ENCODE assay signal across 1 cellular context in the genomic region with DNA sequence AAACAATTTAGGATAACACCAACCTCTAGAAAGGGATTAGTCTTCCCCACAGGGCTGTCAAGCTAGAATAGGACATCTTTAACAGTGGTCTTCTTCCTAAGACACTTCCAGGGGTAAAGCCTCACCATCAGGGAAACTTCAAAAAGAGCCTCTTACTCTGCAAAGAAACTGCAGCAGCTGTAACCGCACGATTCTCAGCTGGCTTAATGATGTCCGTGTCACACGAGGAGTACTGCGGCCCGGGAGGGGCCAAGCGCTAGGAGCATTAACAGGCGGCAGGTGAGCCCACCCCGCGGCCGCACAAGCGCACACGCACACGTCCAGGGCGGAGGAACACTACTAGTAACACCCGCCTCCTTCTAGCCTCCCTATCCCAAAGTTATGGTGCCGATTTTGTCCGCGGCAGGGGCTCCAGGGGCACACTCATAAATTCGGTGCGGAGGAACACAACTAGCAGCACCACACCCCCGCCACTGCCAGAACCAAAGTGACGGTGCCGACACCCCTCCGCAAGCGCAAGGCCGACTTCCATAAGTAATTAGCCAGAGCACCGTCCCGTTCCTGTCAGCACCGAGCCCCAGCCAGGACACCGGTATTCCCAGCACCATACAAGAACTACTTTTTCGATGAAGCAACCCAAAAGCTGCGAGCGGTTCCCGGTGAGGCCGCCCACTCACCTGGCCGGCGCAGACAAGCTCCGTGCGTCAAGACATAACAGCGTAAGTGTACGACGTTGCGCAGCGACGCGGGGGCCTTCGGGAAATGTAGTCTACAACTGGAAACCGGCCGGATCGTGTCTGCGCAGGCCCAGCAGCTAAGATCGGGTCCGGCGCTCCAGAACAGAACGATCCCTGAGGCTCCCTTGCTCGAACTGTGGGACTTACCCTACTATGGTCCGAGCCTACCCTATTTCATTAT.
TF ChIP-seq lines count a peak whose summit lies in the region.

A gene (plus strand): TSS at position 813 of the 918 bp plus-strand sequence. CDS start 3,572 bp downstream, outside the sequence.
A gene (minus strand): TSS at position 729 of the 918 bp plus-strand sequence. CDS start 8,116 bp downstream, outside the sequence.

TF ChIP-seq in HepG2, 621 proteins besides CTCF, POLR2A, EP300 and RAD21 (continued from another document and continues in another):
- TF ChIP-seq, protein P1, sequence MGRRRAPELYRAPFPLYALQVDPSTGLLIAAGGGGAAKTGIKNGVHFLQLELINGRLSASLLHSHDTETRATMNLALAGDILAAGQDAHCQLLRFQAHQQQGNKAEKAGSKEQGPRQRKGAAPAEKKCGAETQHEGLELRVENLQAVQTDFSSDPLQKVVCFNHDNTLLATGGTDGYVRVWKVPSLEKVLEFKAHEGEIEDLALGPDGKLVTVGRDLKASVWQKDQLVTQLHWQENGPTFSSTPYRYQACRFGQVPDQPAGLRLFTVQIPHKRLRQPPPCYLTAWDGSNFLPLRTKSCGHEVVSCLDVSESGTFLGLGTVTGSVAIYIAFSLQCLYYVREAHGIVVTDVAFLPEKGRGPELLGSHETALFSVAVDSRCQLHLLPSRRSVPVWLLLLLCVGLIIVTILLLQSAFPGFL (CRISPR knock-in tag; IDR thresholded peaks at IDR 0.05) = no peak
- TF ChIP-seq ZNF615 (CRISPR knock-in tag; IDR thresholded peaks at IDR 0.05; ENCODE audit: borderline replicate concordance) (no peak), BCL6 (CRISPR knock-in tag; IDR thresholded peaks at IDR 0.05) (0 out of 2 replicates have a peak, but pooled peaks have one; percentile 16), FOSL1 (CRISPR knock-in tag; IDR thresholded peaks at IDR 0.05; ENCODE audit: borderline replicate concordance) (no peak), ZBTB7B (CRISPR knock-in tag; IDR thresholded peaks at IDR 0.05) (no peak), ZNF780A (CRISPR knock-in tag; IDR thresholded peaks at IDR 0.05) (no peak), ZNF598 (CRISPR knock-in tag; IDR thresholded peaks at IDR 0.05; ENCODE audit: borderline replicate concordance) (no peak), CHD2 (IDR thresholded peaks at IDR 0.05; ENCODE audit: low read depth, low read length) (peak; percentile 51), RXRB (CRISPR knock-in tag; IDR thresholded peaks at IDR 0.05; ENCODE audit: borderline replicate concordance) (peak; percentile 13; the same call in 1 of the 2 replicates), HOXD1 (CRISPR knock-in tag; IDR thresholded peaks at IDR 0.05) (no peak), HDAC6 (IDR thresholded peaks at IDR 0.05; ENCODE audit: low read depth, low read length) (no peak), ZNF230 (CRISPR knock-in tag; IDR thresholded peaks at IDR 0.05) (peak; percentile 70), DNMT1 (CRISPR knock-in tag; IDR thresholded peaks at IDR 0.05) (no peak), KDM2A (CRISPR knock-in tag; IDR thresholded peaks at IDR 0.05; ENCODE audit: borderline replicate concordance, low read depth) (peak; percentile 86; the same call in 1 of the 2 replicates), ZNF350 (CRISPR knock-in tag; IDR thresholded peaks at IDR 0.05; ENCODE audit: borderline replicate concordance, low read depth) (peak; percentile 75; the same call in 1 of the 2 replicates), ZNF790 (CRISPR knock-in tag; IDR thresholded peaks at IDR 0.05; ENCODE audit: borderline replicate concordance) (no peak), MIER2 (CRISPR knock-in tag; IDR thresholded peaks at IDR 0.05) (no peak), RBFOX2 (IDR thresholded peaks at IDR 0.05; ENCODE audit: low read depth, low read length) (peak; percentile 57), AKAP8 (CRISPR knock-in tag; IDR thresholded peaks at IDR 0.05) (no peak), MAFG (CRISPR knock-in tag; IDR thresholded peaks at IDR 0.05) (no peak), ZNF839 (CRISPR knock-in tag; IDR thresholded peaks at IDR 0.05; ENCODE audit: borderline replicate concordance) (no peak), KAT7 (CRISPR knock-in tag; IDR thresholded peaks at IDR 0.05; ENCODE audit: borderline replicate concordance) (no peak), KLF11 (CRISPR knock-in tag; IDR thresholded peaks at IDR 0.05) (no peak), MED1 (CRISPR knock-in tag; IDR thresholded peaks at IDR 0.05) (peak; percentile 13; the same call in 1 of the 2 replicates), HNRNPH1 (optimal IDR thresholded peaks at IDR 0.05; ENCODE audit: low read depth, low read length) (no peak), NFATC3 (CRISPR knock-in tag; IDR thresholded peaks at IDR 0.05) (no peak), MAFF (IDR thresholded peaks at IDR 0.05; ENCODE audit: low read depth, low read length) (no peak), CENPX (CRISPR knock-in tag; IDR thresholded peaks at IDR 0.05) (no peak), ZNF333 (CRISPR knock-in tag; IDR thresholded peaks at IDR 0.05; ENCODE audit: borderline replicate concordance) (no peak), ZNF749 (CRISPR knock-in tag; IDR thresholded peaks at IDR 0.05; ENCODE audit: borderline replicate concordance) (no peak)
- TF ChIP-seq, protein P2, sequence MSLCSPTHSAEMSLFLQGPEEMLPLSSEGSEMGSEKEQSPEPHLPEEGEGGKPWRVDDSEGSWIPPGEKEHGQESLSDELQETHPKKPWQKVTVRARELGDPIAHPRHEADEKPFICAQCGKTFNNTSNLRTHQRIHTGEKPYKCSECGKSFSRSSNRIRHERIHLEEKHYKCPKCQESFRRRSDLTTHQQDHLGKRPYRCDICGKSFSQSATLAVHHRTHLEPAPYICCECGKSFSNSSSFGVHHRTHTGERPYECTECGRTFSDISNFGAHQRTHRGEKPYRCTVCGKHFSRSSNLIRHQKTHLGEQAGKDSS (CRISPR knock-in tag; IDR thresholded peaks at IDR 0.05; ENCODE audit: borderline replicate concordance, low read depth) = no peak
- TF ChIP-seq, protein P3, sequence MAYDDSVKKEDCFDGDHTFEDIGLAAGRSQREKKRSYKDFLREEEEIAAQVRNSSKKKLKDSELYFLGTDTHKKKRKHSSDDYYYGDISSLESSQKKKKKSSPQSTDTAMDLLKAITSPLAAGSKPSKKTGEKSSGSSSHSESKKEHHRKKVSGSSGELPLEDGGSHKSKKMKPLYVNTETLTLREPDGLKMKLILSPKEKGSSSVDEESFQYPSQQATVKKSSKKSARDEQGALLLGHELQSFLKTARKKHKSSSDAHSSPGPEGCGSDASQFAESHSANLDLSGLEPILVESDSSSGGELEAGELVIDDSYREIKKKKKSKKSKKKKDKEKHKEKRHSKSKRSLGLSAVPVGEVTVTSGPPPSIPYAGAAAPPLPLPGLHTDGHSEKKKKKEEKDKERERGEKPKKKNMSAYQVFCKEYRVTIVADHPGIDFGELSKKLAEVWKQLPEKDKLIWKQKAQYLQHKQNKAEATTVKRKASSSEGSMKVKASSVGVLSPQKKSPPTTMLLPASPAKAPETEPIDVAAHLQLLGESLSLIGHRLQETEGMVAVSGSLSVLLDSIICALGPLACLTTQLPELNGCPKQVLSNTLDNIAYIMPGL (CRISPR knock-in tag; IDR thresholded peaks at IDR 0.05; ENCODE audit: borderline replicate concordance in 1 of 2, low read depth in 1 of 2) = peak; percentile 62 to 75; a peak in 3 of 4 replicates
- TF ChIP-seq, protein P4, sequence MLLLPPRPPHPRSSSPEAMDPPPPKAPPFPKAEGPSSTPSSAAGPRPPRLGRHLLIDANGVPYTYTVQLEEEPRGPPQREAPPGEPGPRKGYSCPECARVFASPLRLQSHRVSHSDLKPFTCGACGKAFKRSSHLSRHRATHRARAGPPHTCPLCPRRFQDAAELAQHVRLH (CRISPR knock-in tag; IDR thresholded peaks at IDR 0.05; ENCODE audit: borderline replicate concordance, low read depth) = no peak
- TF ChIP-seq, protein P5, sequence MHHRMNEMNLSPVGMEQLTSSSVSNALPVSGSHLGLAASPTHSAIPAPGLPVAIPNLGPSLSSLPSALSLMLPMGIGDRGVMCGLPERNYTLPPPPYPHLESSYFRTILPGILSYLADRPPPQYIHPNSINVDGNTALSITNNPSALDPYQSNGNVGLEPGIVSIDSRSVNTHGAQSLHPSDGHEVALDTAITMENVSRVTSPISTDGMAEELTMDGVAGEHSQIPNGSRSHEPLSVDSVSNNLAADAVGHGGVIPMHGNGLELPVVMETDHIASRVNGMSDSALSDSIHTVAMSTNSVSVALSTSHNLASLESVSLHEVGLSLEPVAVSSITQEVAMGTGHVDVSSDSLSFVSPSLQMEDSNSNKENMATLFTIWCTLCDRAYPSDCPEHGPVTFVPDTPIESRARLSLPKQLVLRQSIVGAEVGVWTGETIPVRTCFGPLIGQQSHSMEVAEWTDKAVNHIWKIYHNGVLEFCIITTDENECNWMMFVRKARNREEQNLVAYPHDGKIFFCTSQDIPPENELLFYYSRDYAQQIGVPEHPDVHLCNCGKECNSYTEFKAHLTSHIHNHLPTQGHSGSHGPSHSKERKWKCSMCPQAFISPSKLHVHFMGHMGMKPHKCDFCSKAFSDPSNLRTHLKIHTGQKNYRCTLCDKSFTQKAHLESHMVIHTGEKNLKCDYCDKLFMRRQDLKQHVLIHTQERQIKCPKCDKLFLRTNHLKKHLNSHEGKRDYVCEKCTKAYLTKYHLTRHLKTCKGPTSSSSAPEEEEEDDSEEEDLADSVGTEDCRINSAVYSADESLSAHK (CRISPR knock-in tag; IDR thresholded peaks at IDR 0.05; ENCODE audit: borderline replicate concordance) = no peak
- TF ChIP-seq, protein P6, sequence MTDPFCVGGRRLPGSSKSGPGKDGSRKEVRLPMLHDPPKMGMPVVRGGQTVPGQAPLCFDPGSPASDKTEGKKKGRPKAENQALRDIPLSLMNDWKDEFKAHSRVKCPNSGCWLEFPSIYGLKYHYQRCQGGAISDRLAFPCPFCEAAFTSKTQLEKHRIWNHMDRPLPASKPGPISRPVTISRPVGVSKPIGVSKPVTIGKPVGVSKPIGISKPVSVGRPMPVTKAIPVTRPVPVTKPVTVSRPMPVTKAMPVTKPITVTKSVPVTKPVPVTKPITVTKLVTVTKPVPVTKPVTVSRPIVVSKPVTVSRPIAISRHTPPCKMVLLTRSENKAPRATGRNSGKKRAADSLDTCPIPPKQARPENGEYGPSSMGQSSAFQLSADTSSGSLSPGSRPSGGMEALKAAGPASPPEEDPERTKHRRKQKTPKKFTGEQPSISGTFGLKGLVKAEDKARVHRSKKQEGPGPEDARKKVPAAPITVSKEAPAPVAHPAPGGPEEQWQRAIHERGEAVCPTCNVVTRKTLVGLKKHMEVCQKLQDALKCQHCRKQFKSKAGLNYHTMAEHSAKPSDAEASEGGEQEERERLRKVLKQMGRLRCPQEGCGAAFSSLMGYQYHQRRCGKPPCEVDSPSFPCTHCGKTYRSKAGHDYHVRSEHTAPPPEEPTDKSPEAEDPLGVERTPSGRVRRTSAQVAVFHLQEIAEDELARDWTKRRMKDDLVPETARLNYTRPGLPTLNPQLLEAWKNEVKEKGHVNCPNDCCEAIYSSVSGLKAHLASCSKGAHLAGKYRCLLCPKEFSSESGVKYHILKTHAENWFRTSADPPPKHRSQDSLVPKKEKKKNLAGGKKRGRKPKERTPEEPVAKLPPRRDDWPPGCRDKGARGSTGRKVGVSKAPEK (CRISPR knock-in tag; IDR thresholded peaks at IDR 0.05; ENCODE audit: borderline replicate concordance) = no peak
- TF ChIP-seq, protein P7, sequence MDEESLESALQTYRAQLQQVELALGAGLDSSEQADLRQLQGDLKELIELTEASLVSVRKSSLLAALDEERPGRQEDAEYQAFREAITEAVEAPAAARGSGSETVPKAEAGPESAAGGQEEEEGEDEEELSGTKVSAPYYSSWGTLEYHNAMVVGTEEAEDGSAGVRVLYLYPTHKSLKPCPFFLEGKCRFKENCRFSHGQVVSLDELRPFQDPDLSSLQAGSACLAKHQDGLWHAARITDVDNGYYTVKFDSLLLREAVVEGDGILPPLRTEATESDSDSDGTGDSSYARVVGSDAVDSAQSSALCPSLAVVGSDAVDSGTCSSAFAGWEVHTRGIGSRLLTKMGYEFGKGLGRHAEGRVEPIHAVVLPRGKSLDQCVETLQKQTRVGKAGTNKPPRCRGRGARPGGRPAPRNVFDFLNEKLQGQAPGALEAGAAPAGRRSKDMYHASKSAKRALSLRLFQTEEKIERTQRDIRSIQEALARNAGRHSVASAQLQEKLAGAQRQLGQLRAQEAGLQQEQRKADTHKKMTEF (CRISPR knock-in tag; IDR thresholded peaks at IDR 0.05) = peak; percentile 59; the same call in 1 of the 2 replicates
- TF ChIP-seq, protein P8, sequence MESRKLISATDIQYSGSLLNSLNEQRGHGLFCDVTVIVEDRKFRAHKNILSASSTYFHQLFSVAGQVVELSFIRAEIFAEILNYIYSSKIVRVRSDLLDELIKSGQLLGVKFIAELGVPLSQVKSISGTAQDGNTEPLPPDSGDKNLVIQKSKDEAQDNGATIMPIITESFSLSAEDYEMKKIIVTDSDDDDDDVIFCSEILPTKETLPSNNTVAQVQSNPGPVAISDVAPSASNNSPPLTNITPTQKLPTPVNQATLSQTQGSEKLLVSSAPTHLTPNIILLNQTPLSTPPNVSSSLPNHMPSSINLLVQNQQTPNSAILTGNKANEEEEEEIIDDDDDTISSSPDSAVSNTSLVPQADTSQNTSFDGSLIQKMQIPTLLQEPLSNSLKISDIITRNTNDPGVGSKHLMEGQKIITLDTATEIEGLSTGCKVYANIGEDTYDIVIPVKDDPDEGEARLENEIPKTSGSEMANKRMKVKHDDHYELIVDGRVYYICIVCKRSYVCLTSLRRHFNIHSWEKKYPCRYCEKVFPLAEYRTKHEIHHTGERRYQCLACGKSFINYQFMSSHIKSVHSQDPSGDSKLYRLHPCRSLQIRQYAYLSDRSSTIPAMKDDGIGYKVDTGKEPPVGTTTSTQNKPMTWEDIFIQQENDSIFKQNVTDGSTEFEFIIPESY (CRISPR knock-in tag; IDR thresholded peaks at IDR 0.05) = peak; percentile 33; the same call in 1 of the 2 replicates
- TF ChIP-seq, protein P9, sequence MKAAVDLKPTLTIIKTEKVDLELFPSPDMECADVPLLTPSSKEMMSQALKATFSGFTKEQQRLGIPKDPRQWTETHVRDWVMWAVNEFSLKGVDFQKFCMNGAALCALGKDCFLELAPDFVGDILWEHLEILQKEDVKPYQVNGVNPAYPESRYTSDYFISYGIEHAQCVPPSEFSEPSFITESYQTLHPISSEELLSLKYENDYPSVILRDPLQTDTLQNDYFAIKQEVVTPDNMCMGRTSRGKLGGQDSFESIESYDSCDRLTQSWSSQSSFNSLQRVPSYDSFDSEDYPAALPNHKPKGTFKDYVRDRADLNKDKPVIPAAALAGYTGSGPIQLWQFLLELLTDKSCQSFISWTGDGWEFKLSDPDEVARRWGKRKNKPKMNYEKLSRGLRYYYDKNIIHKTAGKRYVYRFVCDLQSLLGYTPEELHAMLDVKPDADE (CRISPR knock-in tag; IDR thresholded peaks at IDR 0.05) = no peak
- TF ChIP-seq, protein P10, sequence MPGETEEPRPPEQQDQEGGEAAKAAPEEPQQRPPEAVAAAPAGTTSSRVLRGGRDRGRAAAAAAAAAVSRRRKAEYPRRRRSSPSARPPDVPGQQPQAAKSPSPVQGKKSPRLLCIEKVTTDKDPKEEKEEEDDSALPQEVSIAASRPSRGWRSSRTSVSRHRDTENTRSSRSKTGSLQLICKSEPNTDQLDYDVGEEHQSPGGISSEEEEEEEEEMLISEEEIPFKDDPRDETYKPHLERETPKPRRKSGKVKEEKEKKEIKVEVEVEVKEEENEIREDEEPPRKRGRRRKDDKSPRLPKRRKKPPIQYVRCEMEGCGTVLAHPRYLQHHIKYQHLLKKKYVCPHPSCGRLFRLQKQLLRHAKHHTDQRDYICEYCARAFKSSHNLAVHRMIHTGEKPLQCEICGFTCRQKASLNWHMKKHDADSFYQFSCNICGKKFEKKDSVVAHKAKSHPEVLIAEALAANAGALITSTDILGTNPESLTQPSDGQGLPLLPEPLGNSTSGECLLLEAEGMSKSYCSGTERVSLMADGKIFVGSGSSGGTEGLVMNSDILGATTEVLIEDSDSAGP (CRISPR knock-in tag; IDR thresholded peaks at IDR 0.05; ENCODE audit: borderline replicate concordance) = peak; percentile 89; the same call in 1 of the 2 replicates
- TF ChIP-seq, protein P11, sequence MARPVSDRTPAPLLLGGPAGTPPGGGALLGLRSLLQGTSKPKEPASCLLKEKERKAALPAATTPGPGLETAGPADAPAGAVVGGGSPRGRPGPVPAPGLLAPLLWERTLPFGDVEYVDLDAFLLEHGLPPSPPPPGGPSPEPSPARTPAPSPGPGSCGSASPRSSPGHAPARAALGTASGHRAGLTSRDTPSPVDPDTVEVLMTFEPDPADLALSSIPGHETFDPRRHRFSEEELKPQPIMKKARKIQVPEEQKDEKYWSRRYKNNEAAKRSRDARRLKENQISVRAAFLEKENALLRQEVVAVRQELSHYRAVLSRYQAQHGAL (CRISPR knock-in tag; IDR thresholded peaks at IDR 0.05; ENCODE audit: not compliant biosample characterization) = no peak
